ENCODE assay signal across 25 cellular contexts in genomic region chr12:24904871-24905270, GRCh38.
"Had no signal": no experiment of that assay in that cellular context is flagged by ENCODE, and none has a peak within 500 bp of the region (broad histone marks: within the 10 kb centered on the region; RNA-seq: fewer than 3 reads in every experiment).

No MANE protein-coding gene starts in this region.

- H3K27ac Mint-ChIP-seq: activated CD4-positive, alpha-beta memory T cell treated with anti-CD3 and anti-CD28 coated beads, Interleukin-2, amount 10 ng/mL, durations not matched to agents 7 days and 5 days; activated CD4-positive, alpha-beta T cell treated with anti-CD3 and anti-CD28 coated beads, Interleukin-2, amount 10 ng/mL, durations not matched to agents 24 days and 14 days; activated naive CD4-positive, alpha-beta T cell treated with anti-CD3 and anti-CD28 coated beads, Interleukin-2, amount 10 ng/mL, durations not matched to agents 7 days and 5 days; activated naive CD8-positive, alpha-beta T cell treated with anti-CD3 and anti-CD28 coated beads, Interleukin-2, amount 10 ng/mL, durations not matched to agents 7 days and 5 days; activated T-cell treated with anti-CD3 and anti-CD28 coated beads, Interleukin-2, amount 50 U/mL, for 24 hours; brain; natural killer cell had no signal

- H3K27me3 ChIP-seq: ascending aorta, colonic mucosa, right atrium auricular region had no signal

- H3K36me3 Mint-ChIP-seq: activated naive CD4-positive, alpha-beta T cell treated with anti-CD3 and anti-CD28 coated beads, Interleukin-2, amount 10 ng/mL, durations not matched to agents 7 days and 5 days; natural killer cell had no signal

- ATAC-seq: activated CD4-positive, CD25-positive, alpha-beta regulatory T cell treated with anti-CD3 and anti-CD28 coated beads, Interleukin-2, amount 50 U/mL, for 24 hours; left lung; lower lobe of right lung; natural killer cell had no signal

- H3K27me3 Mint-ChIP-seq: brain had no signal

- H3K9me3 ChIP-seq: ascending aorta, colonic mucosa, left lung, lower lobe of right lung, right atrium auricular region, tibial nerve had no signal

- H3K4me1 ChIP-seq: colonic mucosa had no signal

- H3K4me3 ChIP-seq: ascending aorta, cardiac muscle cell, colonic mucosa, left lung, lower lobe of right lung, right atrium auricular region, tibial nerve had no signal

- H3K36me3 ChIP-seq: ascending aorta, cardiac muscle cell, colonic mucosa, left lung, lower lobe of right lung, right atrium auricular region, tibial nerve had no signal

- H3K4me3 Mint-ChIP-seq: activated CD4-positive, alpha-beta memory T cell treated with anti-CD3 and anti-CD28 coated beads, Interleukin-2, amount 10 ng/mL, durations not matched to agents 7 days and 5 days; activated naive CD4-positive, alpha-beta T cell treated with anti-CD3 and anti-CD28 coated beads, Interleukin-2, amount 10 ng/mL, durations not matched to agents 7 days and 5 days; activated T-cell treated with anti-CD3 and anti-CD28 coated beads, Interleukin-2, amount 50 U/mL, for 24 hours; brain; natural killer cell had no signal

- H3K9me3 Mint-ChIP-seq: activated CD4-positive, alpha-beta memory T cell treated with anti-CD3 and anti-CD28 coated beads, Interleukin-2, amount 10 ng/mL, durations not matched to agents 7 days and 5 days; activated CD4-positive, alpha-beta T cell treated with anti-CD3 and anti-CD28 coated beads, Interleukin-2, amount 10 ng/mL, durations not matched to agents 24 days and 14 days; activated naive CD4-positive, alpha-beta T cell treated with anti-CD3 and anti-CD28 coated beads, Interleukin-2, amount 10 ng/mL, durations not matched to agents 7 days and 5 days; activated naive CD8-positive, alpha-beta T cell treated with anti-CD3 and anti-CD28 coated beads, Interleukin-2, amount 10 ng/mL, durations not matched to agents 7 days and 5 days; activated T-cell treated with anti-CD3 and anti-CD28 coated beads, Interleukin-2, amount 50 U/mL, for 24 hours; natural killer cell had no signal

- H3K27ac ChIP-seq: ascending aorta, cardiac muscle cell, colonic mucosa, left lung, lower lobe of right lung, right atrium auricular region, VCaP had no signal

- DNase-seq: activated CD4-positive, alpha-beta memory T cell treated with anti-CD3 and anti-CD28 coated beads, Interleukin-2, amount 10 ng/mL, durations not matched to agents 7 days and 5 days; activated CD4-positive, alpha-beta T cell treated with anti-CD3 and anti-CD28 coated beads, Interleukin-2, amount 10 ng/mL, durations not matched to agents 24 days and 14 days; activated CD8-positive, alpha-beta memory T cell treated with anti-CD3 and anti-CD28 coated beads, Interleukin-2, amount 50 U/mL, for 48 hours; activated gamma-delta T cell; activated naive CD4-positive, alpha-beta T cell treated with anti-CD3 and anti-CD28 coated beads, Interleukin-2, amount 10 ng/mL, durations not matched to agents 7 days and 5 days; activated naive CD8-positive, alpha-beta T cell treated with anti-CD3 and anti-CD28 coated beads, Interleukin-2, amount 10 ng/mL, durations not matched to agents 7 days and 5 days; activated T-cell treated with anti-CD3 and anti-CD28 coated beads, Interleukin-2, amount 50 U/mL, for 24 hours; cerebellar nuclear complex; colonic mucosa; effector CD8-positive, alpha-beta T cell; head of caudate nucleus; hippocampal formation; kidney glomerular epithelial cell; left lung; lower lobe of right lung; natural killer cell; stimulated activated CD4-positive, alpha-beta T cell treated with anti-CD3 and anti-CD28 coated beads, Interleukin-15, amount 100 ng/mL, for 24 hours; stimulated activated naive CD4-positive, alpha-beta T cell had no signal
